Comparison of ENCODE assay signal across 9 cellular contexts in genomic region chr12:54358945-54359761, GRCh38. TPM values are rescaled to one million over a fixed set of nuclear protein-coding genes. Genes with fewer than 3 reads are reported as not detected.
DNase-seq lines count a peak whose midpoint lies in the region; ATAC-seq and TF ChIP-seq lines count a peak whose summit lies in the region.
"Had no signal": no experiment of that assay in that cellular context is flagged by ENCODE, and none has a peak within 500 bp of the region (broad histone marks: within the 10 kb centered on the region; RNA-seq: fewer than 3 reads in every experiment).

No MANE protein-coding gene starts in this region.

- ATAC-seq in HG03354 (IDR thresholded peaks at IDR 0.05; ENCODE audit: poor library complexity, severe bottlenecking, unreplicated experiment), result peak; percentile 98
- peak; percentile 95 to 97 for ATAC-seq in activated CD4-positive, CD25-positive, alpha-beta regulatory T cell treated with anti-CD3 and anti-CD28 coated beads, Interleukin-2, amount 50 U/mL, for 24 hours

- TF ChIP-seq POLR2A in GM19099 (IDR thresholded peaks at IDR 0.05; ENCODE audit: extremely low read depth, insufficient read length, low read depth), result peak; percentile 18

- DNase-seq in AG20443 (ENCODE audit: low spot score), result peak; percentile 92
- DNase-seq in NCI-H446 (lab: John Stamatoyannopoulos, UW), result peak; percentile 96 to 99
- peak; percentile 98 for DNase-seq in cerebellum (ENCODE audit: low spot score)
- DNase-seq in kidney glomerular epithelial cell (lab: John Stamatoyannopoulos, UW), result peak; percentile 100
- DNase-seq in stimulated activated CD4-positive, alpha-beta T cell treated with anti-CD3 and anti-CD28 coated beads, Interleukin-15, amount 100 ng/mL, for 48 hours (ENCODE audit: low read depth in 2 of 2), result peak; percentile 88 to 90

RNA-seq across cellular contexts. Expression of gene GPR84, which starts 5.1 kb away (rescaled TPM):
- total RNA-seq in cerebellum, result 0.36 TPM

RNA-seq across cellular contexts. Expression of gene ZNF385A, which starts 25.4 kb away (rescaled TPM):
- total RNA-seq in cerebellum, result 1.7 TPM

RNA-seq across cellular contexts. Expression of gene COPZ1, which starts 34.2 kb away (rescaled TPM):
- total RNA-seq in cerebellum, result 52.3 TPM

RNA-seq across cellular contexts. Expression of gene NFE2, which starts 58.3 kb away (rescaled TPM):
- total RNA-seq in cerebellum, result 1.3 TPM
- total RNA-seq: T-helper 1 cell treated with Interleukin-12 subunit alpha and Interleukin-12 subunit beta and Interleukin-4 antibody, amounts not matched to agents 30 ng/mL and 1 ng/mL, for 36 hours had no signal

RNA-seq across cellular contexts. Expression of gene ITGA5, which starts 59.9 kb away (rescaled TPM):
- 9.9 TPM for total RNA-seq in cerebellum

Comparison
In these comparisons a context has a peak if more than half of its experiments do, and no peak if none do; other contexts are left out.
1. Peak in every context shown above with its lines: DNase-seq and ATAC-seq.